9 cellular contexts compared by ENCODE assay signal in the genomic region with DNA sequence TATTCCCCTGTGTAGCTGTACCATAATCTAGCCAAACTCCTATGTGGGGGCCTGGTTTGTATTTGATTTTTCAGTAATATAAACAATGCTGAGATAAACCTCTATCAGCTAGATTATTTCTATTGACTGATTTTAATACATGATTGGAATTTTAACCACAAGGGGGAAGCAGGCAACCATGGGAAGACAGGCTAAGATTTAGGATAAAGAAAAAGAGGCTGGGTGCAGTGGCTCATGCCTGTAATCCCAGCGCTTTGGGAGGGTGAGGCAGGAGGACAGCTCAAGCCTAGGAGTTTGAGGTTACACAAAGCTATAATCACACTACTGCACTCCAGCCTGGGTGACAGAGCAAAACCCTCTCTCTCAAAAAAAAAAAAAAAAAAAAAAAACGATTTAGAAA. TPM values are rescaled to one million over a fixed set of nuclear protein-coding genes. Genes with fewer than 3 reads are reported as not detected.
DNase-seq lines count a peak whose midpoint lies in the region; ATAC-seq and TF ChIP-seq lines count a peak whose summit lies in the region.
"Had no signal": no experiment of that assay in that cellular context is flagged by ENCODE, and none has a peak within 500 bp of the region (broad histone marks: within the 10 kb centered on the region; RNA-seq: fewer than 3 reads in every experiment).

No MANE protein-coding gene starts in this region.

- no peak overlapping the region for H3K27ac ChIP-seq in OCI-LY7 (ENCODE audit: low read depth, low read length, poor library complexity, severe bottlenecking)
- H3K27ac ChIP-seq in esophagus squamous epithelium, result no peak overlapping the region

- intact Hi-C loops in OCI-LY7 (cut with micrococcal nuclease; ENCODE audit: unreplicated experiment), result loop anchor here (2.0 kb wide), 1 partner anchor 163 kb away; no protein-coding TSS in a partner anchor
- intact Hi-C loops in esophagus squamous epithelium (cut with DNase I), result loop anchor here (5.0 kb wide), 1 partner anchor 110 kb away; no protein-coding TSS in a partner anchor

- no peaks in the 10 kb centered on the region for H3K27me3 ChIP-seq in esophagus squamous epithelium

- H4K20me1 ChIP-seq in OCI-LY7 (ENCODE audit: insufficient read depth, low read length), result no peaks in the 10 kb centered on the region

- no peak overlapping the region for H3K4me2 ChIP-seq in OCI-LY7 (ENCODE audit: low read length)

- no peak for TF ChIP-seq POLR2A in esophagus squamous epithelium (IDR thresholded peaks at IDR 0.05)

- no peak overlapping the region for H2AFZ ChIP-seq in OCI-LY7 (ENCODE audit: low read length)

- no peak for DNase-seq in GM12865 (ENCODE audit: low read depth)
- peak; percentile 24 for DNase-seq in OCI-LY7 (ENCODE audit: low spot score)
- DNase-seq in esophagus squamous epithelium (lab: John Stamatoyannopoulos, UW), result no peak
- DNase-seq in renal cortical epithelial cell (ENCODE audit: low read depth), result peak; percentile 59
- no peak for DNase-seq in NCI-H128 (lab: John Stamatoyannopoulos, UW; ENCODE audit: unreplicated experiment)
- DNase-seq in GDM1 (lab: John Stamatoyannopoulos, UW), result no peak
- DNase-seq: naive B cell had no signal

- H3K79me2 ChIP-seq in OCI-LY7 (ENCODE audit: insufficient read depth, low read depth, low read length), result no peaks in the 10 kb centered on the region

- H3K9me2 ChIP-seq in OCI-LY7 (ENCODE audit: insufficient read depth, low read length), result no peaks in the 10 kb centered on the region

- WGBS in esophagus squamous epithelium, 2 donors, result 31 to 39% methylated on average over 2 of the region's 2 CpGs

- BruUV-seq in OCI-LY7 (replicated peaks; lab: Mats Ljungman, UMichigan), result no TSS peak

- H3K36me3 ChIP-seq in OCI-LY7 (ENCODE audit: insufficient read depth, low read length) (no peaks in the 10 kb centered on the region), esophagus squamous epithelium (no peaks in the 10 kb centered on the region)

- H3K9me3 ChIP-seq in OCI-LY7 (ENCODE audit: low read length) (no peaks in the 10 kb centered on the region), esophagus squamous epithelium (no peaks in the 10 kb centered on the region)

- H3K4me1 ChIP-seq in OCI-LY7 (ENCODE audit: insufficient read depth, low read length, poor library complexity, severe bottlenecking), result no peaks in the 10 kb centered on the region
- peaks cover 2 to 60% (median 27%) of the 10 kb centered on the region in 3 donors for H3K4me1 ChIP-seq in esophagus squamous epithelium

- CTCF ChIA-PET in OCI-LY7 (lab: Charles Lee; ENCODE audit: unreplicated experiment), result no interaction called here

- TF ChIP-seq CTCF in GM12865 (IDR thresholded peaks at IDR 0.05; ENCODE audit: insufficient read depth, low read depth, low read length, missing control alignments), result peak; percentile 6
- TF ChIP-seq CTCF in OCI-LY7 (conservative IDR thresholded peaks at IDR 0.05; ENCODE audit: low read length), result peak; percentile 65
- peak in 5 of 6 experiments; percentile 65 to 80 (median 68) for TF ChIP-seq CTCF in esophagus squamous epithelium (IDR thresholded peaks at IDR 0.05)

- no peak overlapping the region for H3K4me3 ChIP-seq in GM12865 (ENCODE audit: low read depth, low read length)
- no peak overlapping the region for H3K4me3 ChIP-seq in OCI-LY7 (ENCODE audit: low read depth, low read length, poor library complexity, severe bottlenecking)
- H3K4me3 ChIP-seq in esophagus squamous epithelium, result no peak overlapping the region

- ATAC-seq in HG02623 (IDR thresholded peaks at IDR 0.05; ENCODE audit: unreplicated experiment), result no peak
- ATAC-seq in HG03520 (IDR thresholded peaks at IDR 0.05; ENCODE audit: unreplicated experiment), result no peak

- POLR2A ChIA-PET in OCI-LY7 (lab: Charles Lee), result interaction anchor here (1.1 kb wide), 1 partner anchor 19 kb away, joined by 4 read pairs; no protein-coding TSS in a partner anchor

RNA-seq across cellular contexts. Expression of a gene that starts 18.1 kb away (rescaled TPM):
- not detected in 2 replicates for total RNA-seq in OCI-LY7 (2014; rRNA removed; shearing (Covaris generic))
- total RNA-seq in OCI-LY7 (2022) (not detected in 2 replicates), esophagus squamous epithelium (1,000 to 10,000 TPM in 1 of 4 donors, 100 to 1,000 TPM in 3; 166 to 1,028 (median 489) TPM), renal cortical epithelial cell (5.2 and 102 TPM in 2 replicates)

Comparison
In these comparisons a context has a peak if more than half of its experiments do, and no peak if none do; other contexts are left out.
1. DNase-seq: peak in OCI-LY7 (single experiment) and renal cortical epithelial cell (single experiment); none in GM12865 (single experiment), esophagus squamous epithelium (single experiment), NCI-H128 (single experiment) and GDM1 (single experiment).
2. CTCF ChIP-seq: peak in every context shown above with its lines; median percentile 68 in esophagus squamous epithelium; 65 in OCI-LY7; 6 in GM12865.